Comparison of ENCODE assay signal across 8 cellular contexts in genomic region chr12:110403146-110403974, GRCh38. TPM values are rescaled to one million over a fixed set of nuclear protein-coding genes. Genes with fewer than 3 reads are reported as not detected.
DNase-seq lines count a peak whose midpoint lies in the region; ATAC-seq and TF ChIP-seq lines count a peak whose summit lies in the region.

TSS of gene ANAPC7 (minus strand) at chr12:110403708. CDS start at chr12:110403627, 81 bp downstream.

- H3K4me3 ChIP-seq in A673 (ENCODE audit: low read depth, low read length, poor library complexity, severe bottlenecking): peak within 1 kb of the TSS; percentile 92

- peaks cover 8% of the 10 kb centered on the region for H3K4me1 ChIP-seq in A673 (ENCODE audit: insufficient read depth, low read length, poor library complexity, severe bottlenecking)

- TSS peak; percentile 68 for BruUV-seq in A673 (replicated peaks; lab: Mats Ljungman, UMichigan)

- TF ChIP-seq CTCF in A673 (conservative IDR thresholded peaks at IDR 0.05; ENCODE audit: low read depth, low read length): no peak

- intact Hi-C loops in A673 (cut with micrococcal nuclease; ENCODE audit: unreplicated experiment): no loop called here

- DNase-seq in A673 (ENCODE audit: low spot score): peak; percentile 95
- peak; percentile 81 to 95 for DNase-seq in NCI-H526 (lab: John Stamatoyannopoulos, UW)
- peak; percentile 93 for DNase-seq in activated CD4-positive, alpha-beta T cell treated with anti-CD3 and anti-CD28 coated beads for 48 hours
- DNase-seq in stimulated activated CD4-positive, alpha-beta T cell treated with anti-CD3 and anti-CD28 coated beads, Interleukin-1b, Interleukin-23, amount 100 ng/mL, for 24 hours (ENCODE audit: low read depth in 4 of 4, low spot score in 1 of 4): peak; percentile 59 to 82 (median 76)

- CTCF ChIA-PET in A673 (lab: Charles Lee): no interaction called here

- ATAC-seq in HG03442 (IDR thresholded peaks at IDR 0.05; ENCODE audit: unreplicated experiment): peak; percentile 62

- POLR2A ChIA-PET in A673 (lab: Charles Lee; ENCODE audit: low non-redundant PET): no interaction called here

- in situ Hi-C loops in GM18951 (cut with MboI; ENCODE audit: low sequenced_read_pairs, unreplicated experiment): no loop called here

- peak within 1 kb of the TSS; percentile 96 for H3K27ac ChIP-seq in A673 (ENCODE audit: low read depth, low read length, poor library complexity, severe bottlenecking)
- H3K27ac ChIP-seq in cingulate gyrus (ENCODE audit: low read depth, low read length): peak within 1 kb of the TSS; percentile 100
- peak within 1 kb of the TSS; percentile 100 for H3K27ac ChIP-seq in layer of hippocampus (ENCODE audit: low read depth, low read length)

- peak; percentile 86 for TF ChIP-seq POLR2A in GM18951 (IDR thresholded peaks at IDR 0.05; ENCODE audit: extremely low read depth, insufficient read depth, insufficient read length)

- peaks cover 16% of the 10 kb centered on the region for H3K36me3 ChIP-seq in A673 (ENCODE audit: insufficient read depth, low read length, poor library complexity, severe bottlenecking)

- H3K9me3 ChIP-seq in A673 (ENCODE audit: low read depth, low read length, poor library complexity, severe bottlenecking): no peaks in the 10 kb centered on the region

- H3K27me3 ChIP-seq in A673 (replicated peaks; ENCODE audit: insufficient read depth, low read depth, low read length, poor library complexity) (no peaks in the 10 kb centered on the region), layer of hippocampus (ENCODE audit: control insufficient read depth, insufficient read depth, low read length) (no peaks in the 10 kb centered on the region)

RNA-seq across cellular contexts. Expression of gene ANAPC7, which starts in this region (rescaled TPM):
- total RNA-seq in A673 (2021): 141 and 144 TPM in 2 replicates

Comparison
In these comparisons a context has a peak if more than half of its experiments do, and no peak if none do; other contexts are left out.
1. Peak in every context shown above with its lines: DNase-seq, ATAC-seq, H3K4me3 ChIP-seq and H3K27ac ChIP-seq.